Comparison of ENCODE assay signal across 20 cellular contexts in the genomic region with DNA sequence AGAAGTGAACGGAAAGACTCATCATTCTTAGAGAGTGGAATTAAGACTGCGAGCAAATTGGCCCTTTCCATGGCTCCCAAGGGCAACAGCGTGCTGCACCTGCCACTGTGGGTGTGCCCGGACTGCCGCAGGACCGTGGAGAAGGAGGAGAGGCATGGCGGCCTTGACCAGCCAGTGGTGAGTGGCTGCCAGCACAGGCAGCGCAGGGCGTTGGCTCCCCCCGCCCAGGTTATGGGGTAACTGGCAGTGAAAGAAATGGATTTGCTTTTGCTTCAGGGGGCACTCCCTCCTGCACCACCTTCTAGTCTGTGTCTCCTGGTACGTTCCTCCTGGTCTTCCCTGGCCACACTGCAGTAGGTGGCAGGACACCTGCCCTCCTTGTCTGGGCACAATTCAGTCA. TPM values are rescaled to one million over a fixed set of nuclear protein-coding genes. Genes with fewer than 3 reads are reported as not detected.
DNase-seq lines count a peak whose midpoint lies in the region; ATAC-seq, FAIRE-seq and TF ChIP-seq lines count a peak whose summit lies in the region.
"Had no signal": no experiment of that assay in that cellular context is flagged by ENCODE, and none has a peak within 500 bp of the region (broad histone marks: within the 10 kb centered on the region; RNA-seq: fewer than 3 reads in every experiment).

No MANE protein-coding gene starts in this region.

- no peaks in the 10 kb centered on the region for H3K27me3 ChIP-seq in cardiac muscle cell
- no peaks in the 10 kb centered on the region for H3K27me3 ChIP-seq in small intestine (ENCODE audit: control insufficient read depth in 2 of 2, insufficient read depth in 2 of 2, low read length in 2 of 2)
- no peaks in the 10 kb centered on the region for H3K27me3 ChIP-seq in sigmoid colon
- H3K27me3 ChIP-seq: breast epithelium, neural progenitor cell had no signal

- H3K4me3 ChIP-seq in cardiac muscle cell (no peak overlapping the region), small intestine (ENCODE audit: low read depth in 1 of 2, low read length in 2 of 2) (no peak overlapping the region), sigmoid colon (no peak overlapping the region)
- H3K4me3 ChIP-seq: breast epithelium, neural progenitor cell had no signal

- no peaks in the 10 kb centered on the region for H3K9me3 ChIP-seq in cardiac muscle cell (ENCODE audit: low read depth)
- H3K9me3 ChIP-seq in T-helper 17 cell (ENCODE audit: control insufficient read depth, low read length, poor library complexity, severe bottlenecking) = no peaks in the 10 kb centered on the region
- H3K9me3 ChIP-seq in small intestine (ENCODE audit: control insufficient read depth, low read depth) = no peaks in the 10 kb centered on the region
- no peaks in the 10 kb centered on the region for H3K9me3 ChIP-seq in sigmoid colon
- H3K9me3 ChIP-seq: breast epithelium had no signal

- intact Hi-C loops in Right ventricle myocardium superior (cut with DNase I) (no loop called here), sigmoid colon (cut with DNase I) (no loop called here)

- H3K36me3 Mint-ChIP-seq in T-helper 17 cell (ENCODE audit: low read depth) (peaks cover 8% of the 10 kb centered on the region), glutamatergic neuron (ENCODE audit: unreplicated experiment) (no peaks in the 10 kb centered on the region)

- no peaks in the 10 kb centered on the region for H3K27me3 Mint-ChIP-seq in T-helper 17 cell
- peaks cover 9% of the 10 kb centered on the region for H3K27me3 Mint-ChIP-seq in glutamatergic neuron (ENCODE audit: unreplicated experiment)
- H3K27me3 Mint-ChIP-seq: CD4-positive, CD25-positive, alpha-beta regulatory T cell had no signal

- H3K4me1 Mint-ChIP-seq in T-helper 17 cell = peaks cover 64% of the 10 kb centered on the region
- H3K4me1 Mint-ChIP-seq in glutamatergic neuron (ENCODE audit: low read depth, unreplicated experiment) = peaks cover 67% of the 10 kb centered on the region

- DNase-seq in cardiac muscle cell (ENCODE audit: low read depth in 1 of 2, low spot score in 1 of 2) = no peak
- no peak for DNase-seq in Right ventricle myocardium superior
- no peak for DNase-seq in T-helper 17 cell
- no peak for DNase-seq in glutamatergic neuron
- DNase-seq in small intestine = peak; percentile 38
- DNase-seq in HTR-8/SVneo (ENCODE audit: insufficient read length, low spot score) = no peak
- no peak for DNase-seq in sigmoid colon
- no peak for DNase-seq in KG1 (lab: John Stamatoyannopoulos, UW)
- DNase-seq: activated CD4-positive, alpha-beta T cell treated with anti-CD3 and anti-CD28 coated beads, Interleukin-2, amount 50 U/mL, for 48 hours; activated T-cell treated with anti-CD3 and anti-CD28 coated beads, Interleukin-2, amount 50 U/mL, for 72 hours; CD4-positive, CD25-positive, alpha-beta regulatory T cell; DMS79; NCI-H2081; NCI-H526; stimulated activated CD4-positive, alpha-beta T cell treated with anti-CD3 and anti-CD28 coated beads, Interleukin-12 subunit alpha, Interleukin-12 subunit beta, amount 100 ng/mL, for 4 hours had no signal

- H3K4me3 Mint-ChIP-seq in T-helper 17 cell = no peak overlapping the region
- no peak overlapping the region for H3K4me3 Mint-ChIP-seq in glutamatergic neuron (ENCODE audit: unreplicated experiment)
- H3K4me3 Mint-ChIP-seq: activated T-cell treated with anti-CD3 and anti-CD28 coated beads, Interleukin-2, amount 50 U/mL, for 72 hours; mesothelial cell of epicardium; neural progenitor cell had no signal

- peak overlapping the region; percentile 85 for H3K27ac Mint-ChIP-seq in T-helper 17 cell
- peak overlapping the region; percentile 83 for H3K27ac Mint-ChIP-seq in glutamatergic neuron (ENCODE audit: unreplicated experiment)
- H3K27ac Mint-ChIP-seq: neural progenitor cell had no signal

- ATAC-seq in Right ventricle myocardium superior (ENCODE audit: poor library complexity) (no peak), T-helper 17 cell (no peak)
- ATAC-seq: activated T-cell treated with anti-CD3 and anti-CD28 coated beads, Interleukin-2, amount 50 U/mL, for 72 hours had no signal

- H3K36me3 ChIP-seq in cardiac muscle cell = no peaks in the 10 kb centered on the region
- peaks cover 0 to 4% of the 10 kb centered on the region in 2 donors for H3K36me3 ChIP-seq in small intestine (ENCODE audit: control insufficient read depth in 2 of 2, insufficient read depth in 2 of 2, low read length in 2 of 2)
- peaks cover 0 to 17% (median 2%) of the 10 kb centered on the region in 4 donors for H3K36me3 ChIP-seq in sigmoid colon
- H3K36me3 ChIP-seq: breast epithelium, neural progenitor cell had no signal

- peaks cover 16% of the 10 kb centered on the region for H3K9me3 Mint-ChIP-seq in glutamatergic neuron (ENCODE audit: unreplicated experiment)
- H3K9me3 Mint-ChIP-seq: activated T-cell treated with anti-CD3 and anti-CD28 coated beads, Interleukin-2, amount 50 U/mL, for 72 hours; CD4-positive, CD25-positive, alpha-beta regulatory T cell; mesothelial cell of epicardium; neural progenitor cell had no signal

- no peak for TF ChIP-seq CTCF in cardiac muscle cell (IDR thresholded peaks at IDR 0.05; ENCODE audit: low read depth, low read length)
- no peak for TF ChIP-seq CTCF in glutamatergic neuron (IDR thresholded peaks at IDR 0.05; ENCODE audit: partially characterized antibody, unreplicated experiment)
- TF ChIP-seq CTCF in sigmoid colon (IDR thresholded peaks at IDR 0.05) = no peak

- TF ChIP-seq POLR2A in sigmoid colon (IDR thresholded peaks at IDR 0.05) = no peak

- FAIRE-seq in small intestine (lab: Jason Lieb, UNC) (no peak), HTR-8/SVneo (lab: Jason Lieb, UNC) (no peak)
- FAIRE-seq: frontal cortex had no signal

- peaks cover 37% of the 10 kb centered on the region for H3K4me1 ChIP-seq in cardiac muscle cell (ENCODE audit: low read depth)
- no peaks in the 10 kb centered on the region for H3K4me1 ChIP-seq in small intestine (ENCODE audit: control insufficient read depth in 2 of 2, insufficient read depth in 1 of 2, low read depth in 1 of 2, low read length in 1 of 2)
- H3K4me1 ChIP-seq in sigmoid colon = peaks cover 0 to 81% (median 68%) of the 10 kb centered on the region in 4 donors

- TF ChIP-seq EP300 in sigmoid colon (IDR thresholded peaks at IDR 0.05) = no peak

- WGBS in small intestine, 3 donors = 48 to 87% (median 79%) methylated on average over 11 of the region's 11 CpGs
- WGBS in sigmoid colon, 2 donors = 26 to 81% methylated on average over 11 of the region's 11 CpGs

- H3K27ac ChIP-seq in cardiac muscle cell (peak overlapping the region; percentile 54), small intestine (ENCODE audit: low read depth in 1 of 2, low read length in 1 of 2) (no peak overlapping the region), sigmoid colon (no peak overlapping the region)
- H3K27ac ChIP-seq: breast epithelium, KMS-11, neural progenitor cell had no signal

RNA-seq across cellular contexts. Expression of a gene that starts 59.7 kb away (rescaled TPM):
- 17.3 and 34.0 TPM in 2 replicates for total RNA-seq in cardiac muscle cell
- polyA plus RNA-seq in cardiac muscle cell = 12.0 and 23.4 TPM in 2 replicates
- 14.5 TPM for total RNA-seq in Right ventricle myocardium superior
- total RNA-seq in T-helper 17 cell = 10 to 100 TPM; 34.8 to 39.8 TPM
- 56.1 TPM for total RNA-seq in glutamatergic neuron (ENCODE audit: unreplicated experiment)
- 10 to 100 TPM in 2 of 3 donors, 1 to 10 TPM in 1; 10.0 to 13.6 (median 12.1) TPM for polyA plus RNA-seq in small intestine
- 10 to 100 TPM; 17.4 to 32.4 (median 20.1) TPM for total RNA-seq in sigmoid colon
- 10 to 100 TPM in 1 of 3 donors, 1 to 10 TPM in 2; 6.0 to 16.1 (median 6.9) TPM for polyA plus RNA-seq in sigmoid colon
